8 cellular contexts compared by ENCODE assay signal in genomic region chr12:108509806-108510205, GRCh38.
"Had no signal": no experiment of that assay in that cellular context is flagged by ENCODE, and none has a peak within 500 bp of the region (broad histone marks: within the 10 kb centered on the region; RNA-seq: fewer than 3 reads in every experiment).

No MANE protein-coding gene starts in this region.

- FAIRE-seq: G401.6, GM12878, GM12891, GM12892, GM18507, GM19239 had no signal

- H3K4me3 ChIP-seq: GM12878 had no signal

- ATAC-seq: GM12878 had no signal

- DNase-seq: GDM1, GF-D8 had no signal
